Comparison of ENCODE assay signal across 1 cellular context in the genomic region with DNA sequence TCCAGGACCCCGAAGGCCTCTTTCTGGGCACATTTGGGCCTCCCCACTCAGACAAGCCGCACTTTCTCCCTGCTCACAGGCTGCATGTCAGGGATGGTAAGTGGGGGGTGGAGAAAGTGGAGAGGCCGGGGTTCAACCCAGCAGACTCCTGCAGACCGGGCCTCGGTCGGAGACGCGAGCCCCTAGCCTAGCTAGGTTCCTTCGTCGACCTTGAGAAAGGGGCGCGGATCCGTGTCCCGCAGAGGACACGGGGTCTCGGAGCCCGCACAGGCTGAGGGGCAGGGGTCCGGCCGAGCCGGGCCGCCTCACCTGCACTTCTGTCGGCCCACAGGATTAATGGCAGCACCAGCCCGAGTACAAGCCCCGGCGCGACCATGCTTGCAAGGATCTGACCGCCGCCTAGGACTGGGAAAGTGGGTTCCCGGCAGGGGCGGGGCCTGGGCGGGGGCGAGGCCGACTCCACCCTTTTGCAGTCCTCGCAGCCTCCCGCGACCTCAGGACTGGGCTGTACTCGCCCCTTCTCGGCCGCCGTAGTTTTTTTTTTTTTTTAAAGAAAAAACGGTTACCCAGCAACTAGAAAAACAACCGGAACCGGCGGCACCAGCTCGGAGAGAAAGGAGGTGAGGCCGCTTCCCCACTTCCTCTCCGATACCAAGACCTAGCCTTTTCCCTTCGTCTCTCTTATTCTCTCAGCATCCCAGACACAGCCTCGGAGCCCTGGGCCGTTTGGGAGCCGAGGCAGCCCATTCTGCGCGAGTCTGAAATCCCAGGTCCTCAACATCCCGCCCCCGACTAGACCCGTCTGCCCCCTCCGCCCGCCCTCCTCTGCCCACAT.
TF ChIP-seq lines count a peak whose summit lies in the region.

A gene with protein sequence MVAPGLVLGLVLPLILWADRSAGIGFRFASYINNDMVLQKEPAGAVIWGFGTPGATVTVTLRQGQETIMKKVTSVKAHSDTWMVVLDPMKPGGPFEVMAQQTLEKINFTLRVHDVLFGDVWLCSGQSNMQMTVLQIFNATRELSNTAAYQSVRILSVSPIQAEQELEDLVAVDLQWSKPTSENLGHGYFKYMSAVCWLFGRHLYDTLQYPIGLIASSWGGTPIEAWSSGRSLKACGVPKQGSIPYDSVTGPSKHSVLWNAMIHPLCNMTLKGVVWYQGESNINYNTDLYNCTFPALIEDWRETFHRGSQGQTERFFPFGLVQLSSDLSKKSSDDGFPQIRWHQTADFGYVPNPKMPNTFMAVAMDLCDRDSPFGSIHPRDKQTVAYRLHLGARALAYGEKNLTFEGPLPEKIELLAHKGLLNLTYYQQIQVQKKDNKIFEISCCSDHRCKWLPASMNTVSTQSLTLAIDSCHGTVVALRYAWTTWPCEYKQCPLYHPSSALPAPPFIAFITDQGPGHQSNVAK (minus strand): TSS at position 407 of the 835 bp plus-strand sequence. CDS start 31 bp downstream, at position 376.
A gene (plus strand): TSS at position 572 of the 835 bp plus-strand sequence. CDS start 1,361 bp downstream, outside the sequence.

TF ChIP-seq in K562, 482 proteins besides CTCF, POLR2A, EP300 and RAD21 (continued from another document and continues in another):
- TF ChIP-seq, protein P1, sequence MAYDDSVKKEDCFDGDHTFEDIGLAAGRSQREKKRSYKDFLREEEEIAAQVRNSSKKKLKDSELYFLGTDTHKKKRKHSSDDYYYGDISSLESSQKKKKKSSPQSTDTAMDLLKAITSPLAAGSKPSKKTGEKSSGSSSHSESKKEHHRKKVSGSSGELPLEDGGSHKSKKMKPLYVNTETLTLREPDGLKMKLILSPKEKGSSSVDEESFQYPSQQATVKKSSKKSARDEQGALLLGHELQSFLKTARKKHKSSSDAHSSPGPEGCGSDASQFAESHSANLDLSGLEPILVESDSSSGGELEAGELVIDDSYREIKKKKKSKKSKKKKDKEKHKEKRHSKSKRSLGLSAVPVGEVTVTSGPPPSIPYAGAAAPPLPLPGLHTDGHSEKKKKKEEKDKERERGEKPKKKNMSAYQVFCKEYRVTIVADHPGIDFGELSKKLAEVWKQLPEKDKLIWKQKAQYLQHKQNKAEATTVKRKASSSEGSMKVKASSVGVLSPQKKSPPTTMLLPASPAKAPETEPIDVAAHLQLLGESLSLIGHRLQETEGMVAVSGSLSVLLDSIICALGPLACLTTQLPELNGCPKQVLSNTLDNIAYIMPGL (CRISPR knock-in tag; IDR thresholded peaks at IDR 0.05), result no peak
- TF ChIP-seq ATF7 (IDR thresholded peaks at IDR 0.05) (peak; percentile 81), ZNF75A (CRISPR knock-in tag; IDR thresholded peaks at IDR 0.05) (no peak), CBFA2T2 (conservative IDR thresholded peaks at IDR 0.05) (no peak), MYBL2 (IDR thresholded peaks at IDR 0.05; ENCODE audit: low read depth) (peak; percentile 69; the same call in 1 of the 2 replicates), MYBL2 (CRISPR knock-in tag; IDR thresholded peaks at IDR 0.05; ENCODE audit: borderline replicate concordance) (no peak), SRSF1 (IDR thresholded peaks at IDR 0.05; ENCODE audit: low read depth, low read length) (no peak), ZNF668 (CRISPR knock-in tag; IDR thresholded peaks at IDR 0.05) (no peak), CEBPG (CRISPR knock-in tag; IDR thresholded peaks at IDR 0.05) (no peak), CEBPG (tag; conservative IDR thresholded peaks at IDR 0.05 in 1 of 2, IDR thresholded peaks at IDR 0.05 in 1 of 2) (no peak), NCOA6 (IDR thresholded peaks at IDR 0.05) (no peak), FOXM1 (IDR thresholded peaks at IDR 0.05; ENCODE audit: low read depth) (peak; percentile 83), FOXM1 (CRISPR knock-in tag; IDR thresholded peaks at IDR 0.05; ENCODE audit: low read depth) (no peak), NCOA2 (IDR thresholded peaks at IDR 0.05; ENCODE audit: partially characterized antibody in 2 of 2) (no peak), RNF2 (IDR thresholded peaks at IDR 0.05) (peak; percentile 27; the same call in 1 of the 2 replicates), MTF1 (CRISPR knock-in tag; IDR thresholded peaks at IDR 0.05; ENCODE audit: borderline replicate concordance) (no peak), STAG1 (CRISPR knock-in tag; IDR thresholded peaks at IDR 0.05; ENCODE audit: borderline replicate concordance) (no peak), SMAD2 (IDR thresholded peaks at IDR 0.05; ENCODE audit: low read depth, low read length) (no peak), CC2D1A (IDR thresholded peaks at IDR 0.05) (peak; percentile 58; the same call in 1 of the 2 replicates), RUNX1 (IDR thresholded peaks at IDR 0.05; ENCODE audit: low read depth) (no peak), HCFC1 (IDR thresholded peaks at IDR 0.05; ENCODE audit: low read depth, low read length) (peak; percentile 51; the same call in 1 of the 2 replicates), CEBPB (tag; IDR thresholded peaks at IDR 0.05) (no peak), ZNF57 (CRISPR knock-in tag; IDR thresholded peaks at IDR 0.05) (no peak)
- TF ChIP-seq, protein P2, sequence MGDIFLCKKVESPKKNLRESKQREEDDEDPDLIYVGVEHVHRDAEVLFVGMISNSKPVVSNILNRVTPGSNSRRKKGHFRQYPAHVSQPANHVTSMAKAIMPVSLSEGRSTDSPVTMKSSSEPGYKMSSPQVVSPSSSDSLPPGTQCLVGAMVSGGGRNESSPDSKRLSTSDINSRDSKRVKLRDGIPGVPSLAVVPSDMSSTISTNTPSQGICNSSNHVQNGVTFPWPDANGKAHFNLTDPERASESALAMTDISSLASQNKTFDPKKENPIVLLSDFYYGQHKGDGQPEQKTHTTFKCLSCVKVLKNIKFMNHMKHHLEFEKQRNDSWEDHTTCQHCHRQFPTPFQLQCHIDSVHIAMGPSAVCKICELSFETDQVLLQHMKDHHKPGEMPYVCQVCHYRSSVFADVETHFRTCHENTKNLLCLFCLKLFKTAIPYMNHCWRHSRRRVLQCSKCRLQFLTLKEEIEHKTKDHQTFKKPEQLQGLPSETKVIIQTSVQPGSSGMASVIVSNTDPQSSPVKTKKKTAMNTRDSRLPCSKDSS (IDR thresholded peaks at IDR 0.05; ENCODE audit: low read depth, partially characterized antibody), result no peak
- TF ChIP-seq, protein P3, sequence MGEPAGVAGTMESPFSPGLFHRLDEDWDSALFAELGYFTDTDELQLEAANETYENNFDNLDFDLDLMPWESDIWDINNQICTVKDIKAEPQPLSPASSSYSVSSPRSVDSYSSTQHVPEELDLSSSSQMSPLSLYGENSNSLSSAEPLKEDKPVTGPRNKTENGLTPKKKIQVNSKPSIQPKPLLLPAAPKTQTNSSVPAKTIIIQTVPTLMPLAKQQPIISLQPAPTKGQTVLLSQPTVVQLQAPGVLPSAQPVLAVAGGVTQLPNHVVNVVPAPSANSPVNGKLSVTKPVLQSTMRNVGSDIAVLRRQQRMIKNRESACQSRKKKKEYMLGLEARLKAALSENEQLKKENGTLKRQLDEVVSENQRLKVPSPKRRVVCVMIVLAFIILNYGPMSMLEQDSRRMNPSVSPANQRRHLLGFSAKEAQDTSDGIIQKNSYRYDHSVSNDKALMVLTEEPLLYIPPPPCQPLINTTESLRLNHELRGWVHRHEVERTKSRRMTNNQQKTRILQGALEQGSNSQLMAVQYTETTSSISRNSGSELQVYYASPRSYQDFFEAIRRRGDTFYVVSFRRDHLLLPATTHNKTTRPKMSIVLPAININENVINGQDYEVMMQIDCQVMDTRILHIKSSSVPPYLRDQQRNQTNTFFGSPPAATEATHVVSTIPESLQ (CRISPR knock-in tag; IDR thresholded peaks at IDR 0.05), result 0 out of 2 replicates have a peak, but pooled peaks have one; percentile 46
- TF ChIP-seq, protein P4, sequence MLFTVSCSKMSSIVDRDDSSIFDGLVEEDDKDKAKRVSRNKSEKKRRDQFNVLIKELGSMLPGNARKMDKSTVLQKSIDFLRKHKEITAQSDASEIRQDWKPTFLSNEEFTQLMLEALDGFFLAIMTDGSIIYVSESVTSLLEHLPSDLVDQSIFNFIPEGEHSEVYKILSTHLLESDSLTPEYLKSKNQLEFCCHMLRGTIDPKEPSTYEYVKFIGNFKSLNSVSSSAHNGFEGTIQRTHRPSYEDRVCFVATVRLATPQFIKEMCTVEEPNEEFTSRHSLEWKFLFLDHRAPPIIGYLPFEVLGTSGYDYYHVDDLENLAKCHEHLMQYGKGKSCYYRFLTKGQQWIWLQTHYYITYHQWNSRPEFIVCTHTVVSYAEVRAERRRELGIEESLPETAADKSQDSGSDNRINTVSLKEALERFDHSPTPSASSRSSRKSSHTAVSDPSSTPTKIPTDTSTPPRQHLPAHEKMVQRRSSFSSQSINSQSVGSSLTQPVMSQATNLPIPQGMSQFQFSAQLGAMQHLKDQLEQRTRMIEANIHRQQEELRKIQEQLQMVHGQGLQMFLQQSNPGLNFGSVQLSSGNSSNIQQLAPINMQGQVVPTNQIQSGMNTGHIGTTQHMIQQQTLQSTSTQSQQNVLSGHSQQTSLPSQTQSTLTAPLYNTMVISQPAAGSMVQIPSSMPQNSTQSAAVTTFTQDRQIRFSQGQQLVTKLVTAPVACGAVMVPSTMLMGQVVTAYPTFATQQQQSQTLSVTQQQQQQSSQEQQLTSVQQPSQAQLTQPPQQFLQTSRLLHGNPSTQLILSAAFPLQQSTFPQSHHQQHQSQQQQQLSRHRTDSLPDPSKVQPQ (CRISPR knock-in tag; IDR thresholded peaks at IDR 0.05; ENCODE audit: borderline replicate concordance), result no peak
- TF ChIP-seq, protein P5, sequence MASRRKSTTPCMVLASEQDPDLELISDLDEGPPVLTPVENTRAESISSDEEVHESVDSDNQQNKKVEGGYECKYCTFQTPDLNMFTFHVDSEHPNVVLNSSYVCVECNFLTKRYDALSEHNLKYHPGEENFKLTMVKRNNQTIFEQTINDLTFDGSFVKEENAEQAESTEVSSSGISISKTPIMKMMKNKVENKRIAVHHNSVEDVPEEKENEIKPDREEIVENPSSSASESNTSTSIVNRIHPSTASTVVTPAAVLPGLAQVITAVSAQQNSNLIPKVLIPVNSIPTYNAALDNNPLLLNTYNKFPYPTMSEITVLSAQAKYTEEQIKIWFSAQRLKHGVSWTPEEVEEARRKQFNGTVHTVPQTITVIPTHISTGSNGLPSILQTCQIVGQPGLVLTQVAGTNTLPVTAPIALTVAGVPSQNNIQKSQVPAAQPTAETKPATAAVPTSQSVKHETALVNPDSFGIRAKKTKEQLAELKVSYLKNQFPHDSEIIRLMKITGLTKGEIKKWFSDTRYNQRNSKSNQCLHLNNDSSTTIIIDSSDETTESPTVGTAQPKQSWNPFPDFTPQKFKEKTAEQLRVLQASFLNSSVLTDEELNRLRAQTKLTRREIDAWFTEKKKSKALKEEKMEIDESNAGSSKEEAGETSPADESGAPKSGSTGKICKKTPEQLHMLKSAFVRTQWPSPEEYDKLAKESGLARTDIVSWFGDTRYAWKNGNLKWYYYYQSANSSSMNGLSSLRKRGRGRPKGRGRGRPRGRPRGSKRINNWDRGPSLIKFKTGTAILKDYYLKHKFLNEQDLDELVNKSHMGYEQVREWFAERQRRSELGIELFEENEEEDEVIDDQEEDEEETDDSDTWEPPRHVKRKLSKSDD (conservative IDR thresholded peaks at IDR 0.05; ENCODE audit: low read length), result no peak
- TF ChIP-seq, protein P6, sequence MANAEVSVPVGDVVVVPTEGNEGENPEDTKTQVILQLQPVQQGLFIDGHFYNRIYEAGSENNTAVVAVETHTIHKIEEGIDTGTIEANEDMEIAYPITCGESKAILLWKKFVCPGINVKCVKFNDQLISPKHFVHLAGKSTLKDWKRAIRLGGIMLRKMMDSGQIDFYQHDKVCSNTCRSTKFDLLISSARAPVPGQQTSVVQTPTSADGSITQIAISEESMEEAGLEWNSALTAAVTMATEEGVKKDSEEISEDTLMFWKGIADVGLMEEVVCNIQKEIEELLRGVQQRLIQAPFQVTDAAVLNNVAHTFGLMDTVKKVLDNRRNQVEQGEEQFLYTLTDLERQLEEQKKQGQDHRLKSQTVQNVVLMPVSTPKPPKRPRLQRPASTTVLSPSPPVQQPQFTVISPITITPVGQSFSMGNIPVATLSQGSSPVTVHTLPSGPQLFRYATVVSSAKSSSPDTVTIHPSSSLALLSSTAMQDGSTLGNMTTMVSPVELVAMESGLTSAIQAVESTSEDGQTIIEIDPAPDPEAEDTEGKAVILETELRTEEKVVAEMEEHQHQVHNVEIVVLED (CRISPR knock-in tag; IDR thresholded peaks at IDR 0.05), result no peak
- TF ChIP-seq, protein P7, sequence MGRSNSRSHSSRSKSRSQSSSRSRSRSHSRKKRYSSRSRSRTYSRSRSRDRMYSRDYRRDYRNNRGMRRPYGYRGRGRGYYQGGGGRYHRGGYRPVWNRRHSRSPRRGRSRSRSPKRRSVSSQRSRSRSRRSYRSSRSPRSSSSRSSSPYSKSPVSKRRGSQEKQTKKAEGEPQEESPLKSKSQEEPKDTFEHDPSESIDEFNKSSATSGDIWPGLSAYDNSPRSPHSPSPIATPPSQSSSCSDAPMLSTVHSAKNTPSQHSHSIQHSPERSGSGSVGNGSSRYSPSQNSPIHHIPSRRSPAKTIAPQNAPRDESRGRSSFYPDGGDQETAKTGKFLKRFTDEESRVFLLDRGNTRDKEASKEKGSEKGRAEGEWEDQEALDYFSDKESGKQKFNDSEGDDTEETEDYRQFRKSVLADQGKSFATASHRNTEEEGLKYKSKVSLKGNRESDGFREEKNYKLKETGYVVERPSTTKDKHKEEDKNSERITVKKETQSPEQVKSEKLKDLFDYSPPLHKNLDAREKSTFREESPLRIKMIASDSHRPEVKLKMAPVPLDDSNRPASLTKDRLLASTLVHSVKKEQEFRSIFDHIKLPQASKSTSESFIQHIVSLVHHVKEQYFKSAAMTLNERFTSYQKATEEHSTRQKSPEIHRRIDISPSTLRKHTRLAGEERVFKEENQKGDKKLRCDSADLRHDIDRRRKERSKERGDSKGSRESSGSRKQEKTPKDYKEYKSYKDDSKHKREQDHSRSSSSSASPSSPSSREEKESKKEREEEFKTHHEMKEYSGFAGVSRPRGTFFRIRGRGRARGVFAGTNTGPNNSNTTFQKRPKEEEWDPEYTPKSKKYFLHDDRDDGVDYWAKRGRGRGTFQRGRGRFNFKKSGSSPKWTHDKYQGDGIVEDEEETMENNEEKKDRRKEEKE (IDR thresholded peaks at IDR 0.05; ENCODE audit: borderline replicate concordance in 1 of 2, control insufficient read depth in 1 of 2, low read depth in 2 of 2, low read length in 1 of 2), result 0 out of 4 replicates have a peak, but pooled peaks of 1 of the 2 experiments have one; percentile 51
- TF ChIP-seq, protein P8, sequence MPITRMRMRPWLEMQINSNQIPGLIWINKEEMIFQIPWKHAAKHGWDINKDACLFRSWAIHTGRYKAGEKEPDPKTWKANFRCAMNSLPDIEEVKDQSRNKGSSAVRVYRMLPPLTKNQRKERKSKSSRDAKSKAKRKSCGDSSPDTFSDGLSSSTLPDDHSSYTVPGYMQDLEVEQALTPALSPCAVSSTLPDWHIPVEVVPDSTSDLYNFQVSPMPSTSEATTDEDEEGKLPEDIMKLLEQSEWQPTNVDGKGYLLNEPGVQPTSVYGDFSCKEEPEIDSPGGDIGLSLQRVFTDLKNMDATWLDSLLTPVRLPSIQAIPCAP (CRISPR knock-in tag; IDR thresholded peaks at IDR 0.05; ENCODE audit: borderline replicate concordance), result no peak
- TF ChIP-seq, protein P9, sequence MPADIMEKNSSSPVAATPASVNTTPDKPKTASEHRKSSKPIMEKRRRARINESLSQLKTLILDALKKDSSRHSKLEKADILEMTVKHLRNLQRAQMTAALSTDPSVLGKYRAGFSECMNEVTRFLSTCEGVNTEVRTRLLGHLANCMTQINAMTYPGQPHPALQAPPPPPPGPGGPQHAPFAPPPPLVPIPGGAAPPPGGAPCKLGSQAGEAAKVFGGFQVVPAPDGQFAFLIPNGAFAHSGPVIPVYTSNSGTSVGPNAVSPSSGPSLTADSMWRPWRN (IDR thresholded peaks at IDR 0.05; ENCODE audit: low read depth), result no peak
